ENCODE assay signal across 8 cellular contexts in genomic region chr5:34008721-34009120, GRCh38. TPM values are rescaled to one million over a fixed set of nuclear protein-coding genes. Genes with fewer than 3 reads are reported as not detected.
DNase-seq lines count a peak whose midpoint lies in the region; ATAC-seq and TF ChIP-seq lines count a peak whose summit lies in the region.

No MANE protein-coding gene starts in this region.

- H3K4me3 Mint-ChIP-seq in Calu3 (ENCODE audit: low read depth, unreplicated experiment) (peak overlapping the region; percentile 81), natural killer cell (peak overlapping the region; percentile 84)
- peak overlapping the region; percentile 78 for H3K4me3 Mint-ChIP-seq in central memory CD8-positive, alpha-beta T cell

- no peaks in the 10 kb centered on the region for H3K9me3 Mint-ChIP-seq in Calu3 (ENCODE audit: low read depth, unreplicated experiment)
- no peaks in the 10 kb centered on the region for H3K9me3 Mint-ChIP-seq in central memory CD8-positive, alpha-beta T cell
- H3K9me3 Mint-ChIP-seq in natural killer cell = no peaks in the 10 kb centered on the region

- ATAC-seq in central memory CD8-positive, alpha-beta T cell (replicated peaks; ENCODE audit: extremely low read depth, poor library complexity, severe bottlenecking) = no peak
- no peak for ATAC-seq in natural killer cell
- ATAC-seq in GM21447 (IDR thresholded peaks at IDR 0.05; ENCODE audit: unreplicated experiment) = no peak
- ATAC-seq in GM19467 (IDR thresholded peaks at IDR 0.05; ENCODE audit: unreplicated experiment) = no peak
- ATAC-seq in HG02885 (IDR thresholded peaks at IDR 0.05; ENCODE audit: poor library complexity, unreplicated experiment) = no peak

- H3K4me1 Mint-ChIP-seq in Calu3 (ENCODE audit: low read depth, unreplicated experiment) (peaks cover 32% of the 10 kb centered on the region), natural killer cell (peaks cover 30 to 34% of the 10 kb centered on the region in 2 donors)
- H3K4me1 Mint-ChIP-seq in central memory CD8-positive, alpha-beta T cell = peaks cover 23% of the 10 kb centered on the region

- CTCF ChIA-PET in Calu3 (lab: Charles Lee) = interaction anchor here (0.7 to 1.3 kb wide), 3 partner anchors 11 to 878 kb away, joined by 3 to 5 read pairs (median 4); no protein-coding TSS in a partner anchor

- H3K36me3 Mint-ChIP-seq in Calu3 (ENCODE audit: insufficient read depth, unreplicated experiment) (peaks cover 22% of the 10 kb centered on the region), natural killer cell (peaks cover 5% of the 10 kb centered on the region)
- peaks cover 21% of the 10 kb centered on the region for H3K36me3 Mint-ChIP-seq in central memory CD8-positive, alpha-beta T cell (ENCODE audit: insufficient read depth)

- no peak for TF ChIP-seq POLR2A in NB4 (IDR thresholded peaks at IDR 0.05; ENCODE audit: extremely low read depth, insufficient read length)

- H3K27ac Mint-ChIP-seq in Calu3 (ENCODE audit: unreplicated experiment) (peak overlapping the region; percentile 51), natural killer cell (peak overlapping the region; percentile 80 to 84)
- H3K27ac Mint-ChIP-seq in central memory CD8-positive, alpha-beta T cell (ENCODE audit: low read depth) = peak overlapping the region; percentile 85

- BruUV-seq in Calu3 (replicated peaks; lab: Mats Ljungman, UMichigan) = no TSS peak

- H3K27me3 Mint-ChIP-seq in Calu3 (ENCODE audit: unreplicated experiment) (no peaks in the 10 kb centered on the region), natural killer cell (ENCODE audit: low read depth in 2 of 2) (no peaks in the 10 kb centered on the region)
- H3K27me3 Mint-ChIP-seq in central memory CD8-positive, alpha-beta T cell = no peaks in the 10 kb centered on the region

- intact Hi-C loops in Calu3 (cut with micrococcal nuclease; ENCODE audit: unreplicated experiment) = no loop called here
- intact Hi-C loops in natural killer cell (cut with micrococcal nuclease) = loop anchor here (1.0 to 5.0 kb wide), 2 partner anchors 37 to 909 kb away; partner anchors contain the start of genes BRIX1 and RAD1

- TF ChIP-seq CTCF in Calu3 (IDR thresholded peaks at IDR 0.05; ENCODE audit: unreplicated experiment) = no peak
- TF ChIP-seq CTCF in NB4 (IDR thresholded peaks at IDR 0.05; ENCODE audit: low read depth, low read length) = no peak
- no peak for TF ChIP-seq CTCF in natural killer cell (IDR thresholded peaks at IDR 0.05)

- H3K4me3 ChIP-seq in NB4 (ENCODE audit: low read depth, low read length) = peak overlapping the region; percentile 94

- DNase-seq in Calu3 = no peak
- DNase-seq in NB4 (ENCODE audit: low read depth) = peak; percentile 20
- DNase-seq in central memory CD8-positive, alpha-beta T cell (ENCODE audit: low spot score in 2 of 2) = no peak
- no peak for DNase-seq in natural killer cell
- no peak for DNase-seq in effector CD4-positive, alpha-beta T cell

RNA-seq across cellular contexts. Expression of gene AMACR, which starts 0.9 kb away (rescaled TPM):
- total RNA-seq in Calu3 (2022) = 9.1 and 10.7 TPM in 2 replicates
- total RNA-seq in natural killer cell = 1 to 10 TPM; 2.7 to 3.8 (median 2.9) TPM

RNA-seq across cellular contexts. Expression of gene SLC45A2, which starts 24.2 kb away (rescaled TPM):
- total RNA-seq in Calu3 (2022) (0.59 TPM in 1 of 2 replicates, not detected in the other), natural killer cell (not detected)

RNA-seq across cellular contexts. Expression of gene C1QTNF3, which starts 34.3 kb away (rescaled TPM):
- total RNA-seq in Calu3 (2022) (1.5 and 2.1 TPM in 2 replicates), natural killer cell (10 to 100 TPM; 10.5 to 11.4 (median 11.3) TPM)
